Comparison of ENCODE assay signal across 2 cellular contexts in the genomic region with DNA sequence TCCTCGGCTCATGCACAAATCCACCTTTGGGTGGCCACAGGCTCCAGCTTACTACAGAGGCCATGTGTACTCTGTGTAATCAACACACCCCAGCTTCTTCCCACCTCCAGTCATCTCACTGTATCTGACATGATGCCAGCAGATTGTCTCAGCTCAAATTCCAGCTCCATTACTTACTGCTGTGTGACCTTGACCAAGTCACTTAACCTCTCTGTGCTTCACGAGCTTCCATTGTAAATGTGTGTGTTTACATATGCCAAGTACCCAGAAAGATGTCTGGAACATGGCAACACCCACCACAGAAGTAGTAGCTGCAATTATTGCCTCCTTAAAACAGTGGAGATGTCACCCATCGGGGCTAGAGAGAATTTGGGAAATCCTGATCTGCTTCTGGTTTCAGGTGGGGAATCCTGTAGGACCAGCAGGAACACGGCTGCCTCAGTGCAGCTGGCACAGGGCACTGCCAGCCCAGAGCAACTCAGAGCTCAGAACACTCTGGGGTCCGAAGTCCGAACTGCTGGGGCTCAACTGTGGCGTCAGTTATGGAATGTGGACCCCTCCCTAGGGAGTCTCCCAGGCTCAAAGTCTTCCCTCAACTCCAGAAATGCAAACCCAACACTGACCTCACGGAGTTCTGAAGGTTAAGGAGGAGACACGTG.
TF ChIP-seq lines count a peak whose summit lies in the region.

No MANE protein-coding gene starts in this region.

TF ChIP-seq in H1, 55 proteins besides CTCF, POLR2A, EP300 and RAD21 (continued from another document):
- peak in 1 of 2 experiments; percentile 86; a peak in 2 of 4 replicates for TF ChIP-seq HDAC2 (IDR thresholded peaks at IDR 0.05; ENCODE audit: borderline replicate concordance in 1 of 2, low read depth in 2 of 2, low read length in 2 of 2)

TF ChIP-seq in GM12891, 5 proteins besides CTCF, POLR2A, EP300 and RAD21 (continued from another document):
- TF ChIP-seq PAX5 (IDR thresholded peaks at IDR 0.05; ENCODE audit: insufficient read depth, low read length, severe bottlenecking) (no peak), POLR2AphosphoS5 (IDR thresholded peaks at IDR 0.05; ENCODE audit: low read depth, low read length) (no peak), SPI1 (IDR thresholded peaks at IDR 0.05; ENCODE audit: low read depth, low read length) (no peak), POU2F2 (IDR thresholded peaks at IDR 0.05; ENCODE audit: low read depth, low read length) (no peak)
TF ChIP-seq in GM12891: peak in this region for 0.
